14 cellular contexts compared by ENCODE assay signal in the genomic region with DNA sequence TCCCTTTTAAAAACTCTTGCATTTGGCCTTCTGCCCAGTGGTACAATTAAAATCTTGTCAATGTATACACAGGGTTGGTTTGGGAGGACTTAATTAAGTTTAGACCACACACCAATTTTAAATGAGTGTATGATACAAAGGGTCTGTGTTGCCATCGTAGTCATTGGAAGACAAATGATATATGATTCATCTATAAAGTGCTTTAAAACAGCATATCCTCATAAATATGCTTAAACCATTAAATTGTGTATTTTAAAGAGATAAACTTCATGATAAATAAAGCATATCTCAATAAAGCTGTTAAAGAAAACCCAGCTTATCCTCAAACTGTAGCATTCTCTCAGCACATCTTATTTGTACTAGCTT.
DNase-seq lines count a peak whose midpoint lies in the region; FAIRE-seq and TF ChIP-seq lines count a peak whose summit lies in the region.
"Had no signal": no experiment of that assay in that cellular context is flagged by ENCODE, and none has a peak within 500 bp of the region (broad histone marks: within the 10 kb centered on the region; RNA-seq: fewer than 3 reads in every experiment).

No MANE protein-coding gene starts in this region.

- in situ Hi-C loops in mammary epithelial cell (cut with MboI; ENCODE audit: low sequenced_read_pairs in 2 of 2): loop anchor here in 1 of 2 donors (5.0 kb wide), 1 partner anchor 88 kb away; no protein-coding TSS in a partner anchor

- H3K4me1 Mint-ChIP-seq in MCF 10A (ENCODE audit: insufficient read depth, unreplicated experiment) (peaks cover 69% of the 10 kb centered on the region), astrocyte (ENCODE audit: low read depth, unreplicated experiment) (peaks cover 70% of the 10 kb centered on the region)
- peaks cover 46% of the 10 kb centered on the region for H3K4me1 Mint-ChIP-seq in activated CD4-positive, alpha-beta memory T cell treated with anti-CD3 and anti-CD28 coated beads for 36 hours (ENCODE audit: low read depth)

- intact Hi-C loops in mammary epithelial cell (cut with micrococcal nuclease): loop anchor here (2.0 to 5.0 kb wide), 2 partner anchors 303 to 440 kb away; no protein-coding TSS in a partner anchor
- intact Hi-C loops in MCF 10A (cut with micrococcal nuclease): loop anchor here (1.0 to 10.0 kb wide), 3 partner anchors 80 to 436 kb away; a partner anchor contains a TSS
- intact Hi-C loops in activated CD4-positive, alpha-beta memory T cell treated with anti-CD3 and anti-CD28 coated beads for 36 hours (cut with micrococcal nuclease): loop anchor here (1.0 kb wide), 1 partner anchor 25 kb away; no protein-coding TSS in a partner anchor

- H3K79me2 ChIP-seq in mammary epithelial cell (ENCODE audit: insufficient read depth, low read length) (peaks cover 83% of the 10 kb centered on the region), astrocyte (ENCODE audit: insufficient read depth, low read length) (peaks cover 55% of the 10 kb centered on the region)

- H3K4me1 ChIP-seq in mammary epithelial cell (ENCODE audit: insufficient read depth, low read length) (peaks cover 59% of the 10 kb centered on the region), astrocyte (ENCODE audit: insufficient read depth, low read length) (peaks cover 55% of the 10 kb centered on the region)

- DNase-seq in mammary epithelial cell: no peak
- no peak for DNase-seq in MCF 10A (ENCODE audit: unreplicated experiment)
- DNase-seq in astrocyte (ENCODE audit: low read depth): no peak
- peak; percentile 44 for DNase-seq in inferior parietal cortex (ENCODE audit: extremely low spot score)
- DNase-seq in medulla oblongata (ENCODE audit: extremely low spot score): no peak
- DNase-seq in activated CD4-positive, alpha-beta memory T cell treated with anti-CD3 and anti-CD28 coated beads for 36 hours: no peak
- no peak for DNase-seq in COLO829 (ENCODE audit: low spot score)
- DNase-seq in NCI-H2171 (lab: John Stamatoyannopoulos, UW): no peak
- DNase-seq: NCI-H187 treated with DMSO at 0.1 percent for 48 hours had no signal

- H3K36me3 ChIP-seq in mammary epithelial cell (ENCODE audit: insufficient read depth, low read length) (peaks cover 8% of the 10 kb centered on the region), astrocyte (ENCODE audit: insufficient read depth, low read length) (peaks cover 6% of the 10 kb centered on the region)

- CTCF ChIA-PET in mammary epithelial cell (lab: Charles Lee; ENCODE audit: low non-redundant PET) (interaction anchor here (0.5 to 1.3 kb wide), 6 partner anchors 13 to 356 kb away, joined by 3 to 23 read pairs (median 3); no protein-coding TSS in a partner anchor), MCF 10A (lab: Yijun Ruan, JAX) (interaction anchor here (0.6 to 13.5 kb wide), 33 partner anchors 8 to 306 kb away, joined by 3 to 405 read pairs (median 4); no protein-coding TSS in a partner anchor)
- CTCF ChIA-PET in activated CD4-positive, alpha-beta memory T cell treated with anti-CD3 and anti-CD28 coated beads for 36 hours (lab: Charles Lee): interaction anchor here (0.5 to 20.3 kb wide), 30 partner anchors 10 to 441 kb away, joined by 3 to 738 read pairs (median 5); a partner anchor contains a TSS

- H2AFZ ChIP-seq in mammary epithelial cell (ENCODE audit: low read depth, low read length) (no peak overlapping the region), astrocyte (ENCODE audit: low read depth, low read length) (no peak overlapping the region)

- H3K4me2 ChIP-seq in mammary epithelial cell (ENCODE audit: insufficient read depth, low read depth, low read length): no peak overlapping the region
- H3K4me2 ChIP-seq in astrocyte (ENCODE audit: low read length): peak overlapping the region; percentile 64

- TF ChIP-seq CTCF in mammary epithelial cell (conservative IDR thresholded peaks at IDR 0.05 in 1 of 2, IDR thresholded peaks at IDR 0.05 in 1 of 2; ENCODE audit: extremely low read depth in 1 of 2, insufficient read depth in 1 of 2, low read depth in 1 of 2, low read length in 2 of 2): no peak
- no peak for TF ChIP-seq CTCF in MCF 10A (IDR thresholded peaks at IDR 0.05; ENCODE audit: unreplicated experiment)
- no peak for TF ChIP-seq CTCF in astrocyte (IDR thresholded peaks at IDR 0.05; ENCODE audit: insufficient read depth, low read depth, low read length)

- H3K4me3 Mint-ChIP-seq in MCF 10A (ENCODE audit: unreplicated experiment): no peak overlapping the region
- no peak overlapping the region for H3K4me3 Mint-ChIP-seq in astrocyte (ENCODE audit: unreplicated experiment)
- no peak overlapping the region for H3K4me3 Mint-ChIP-seq in activated CD4-positive, alpha-beta memory T cell treated with anti-CD3 and anti-CD28 coated beads for 36 hours

- no peak for FAIRE-seq in astrocyte (lab: Jason Lieb, UNC)
- FAIRE-seq: islet of Langerhans had no signal

- H3K27me3 Mint-ChIP-seq in MCF 10A (ENCODE audit: insufficient read depth, unreplicated experiment): no peaks in the 10 kb centered on the region
- no peaks in the 10 kb centered on the region for H3K27me3 Mint-ChIP-seq in astrocyte (ENCODE audit: low read depth, unreplicated experiment)
- no peaks in the 10 kb centered on the region for H3K27me3 Mint-ChIP-seq in activated CD4-positive, alpha-beta memory T cell treated with anti-CD3 and anti-CD28 coated beads for 36 hours
- H3K27me3 Mint-ChIP-seq: memory B cell had no signal

- POLR2A ChIA-PET in MCF 10A (lab: Yijun Ruan, JAX): interaction anchor here (0.7 to 7.3 kb wide), 16 partner anchors 9 to 1607 kb away, joined by 3 to 154 read pairs (median 4); a partner anchor contains a TSS
- POLR2A ChIA-PET in activated CD4-positive, alpha-beta memory T cell treated with anti-CD3 and anti-CD28 coated beads for 36 hours (lab: Charles Lee): interaction anchor here (1.6 to 2.8 kb wide), 3 partner anchors 10 to 85 kb away, joined by 4 to 19 read pairs (median 11); no protein-coding TSS in a partner anchor

- BruUV-seq in mammary epithelial cell (replicated peaks; lab: Mats Ljungman, UMichigan) (no TSS peak), MCF 10A (replicated peaks; lab: Mats Ljungman, UMichigan) (no TSS peak)

- peak overlapping the region; percentile 16 for H3K9ac ChIP-seq in mammary epithelial cell (ENCODE audit: insufficient read depth, low read length)
- peak overlapping the region; percentile 64 for H3K9ac ChIP-seq in astrocyte (ENCODE audit: low read length)

- WGBS in mammary epithelial cell (ENCODE audit: low coverage, missing lambda C conversion rate): 47% methylated on average over 1 of the region's 1 CpG

- H3K36me3 Mint-ChIP-seq in MCF 10A (ENCODE audit: insufficient read depth, unreplicated experiment) (peaks cover 15% of the 10 kb centered on the region), astrocyte (ENCODE audit: low read depth, unreplicated experiment) (peaks cover 13% of the 10 kb centered on the region)
- peaks cover 2% of the 10 kb centered on the region for H3K36me3 Mint-ChIP-seq in activated CD4-positive, alpha-beta memory T cell treated with anti-CD3 and anti-CD28 coated beads for 36 hours

- no peaks in the 10 kb centered on the region for H3K27me3 ChIP-seq in mammary epithelial cell (ENCODE audit: insufficient read depth, low read length)
- no peaks in the 10 kb centered on the region for H3K27me3 ChIP-seq in astrocyte (ENCODE audit: insufficient read depth, low read length)
- H3K27me3 ChIP-seq: Peyer's patch, upper lobe of left lung had no signal

- dilution Hi-C loops in mammary epithelial cell (cut with HindIII; ENCODE audit: low sequenced_read_pairs): no loop called here

- no peak overlapping the region for H3K27ac ChIP-seq in mammary epithelial cell (ENCODE audit: insufficient read depth, low read depth, low read length)
- H3K27ac ChIP-seq in astrocyte (ENCODE audit: low read depth, low read length): peak overlapping the region; percentile 85

- H4K20me1 ChIP-seq in mammary epithelial cell (ENCODE audit: insufficient read depth, low read length): no peaks in the 10 kb centered on the region
- H4K20me1 ChIP-seq in astrocyte (ENCODE audit: insufficient read depth, low read length): peaks cover 46% of the 10 kb centered on the region

- H3K27ac Mint-ChIP-seq in MCF 10A (ENCODE audit: low read depth, unreplicated experiment) (no peak overlapping the region), astrocyte (ENCODE audit: unreplicated experiment) (peak overlapping the region; percentile 38)
- H3K27ac Mint-ChIP-seq in activated CD4-positive, alpha-beta memory T cell treated with anti-CD3 and anti-CD28 coated beads for 36 hours: no peak overlapping the region
- H3K27ac Mint-ChIP-seq: memory B cell had no signal

- H3K9me3 ChIP-seq in mammary epithelial cell (replicated peaks; ENCODE audit: insufficient read depth, low read length) (no peaks in the 10 kb centered on the region), astrocyte (ENCODE audit: insufficient read depth, low read depth, low read length) (no peaks in the 10 kb centered on the region)
- H3K9me3 ChIP-seq: Peyer's patch, SK-N-SH, upper lobe of left lung had no signal

- H3K4me3 ChIP-seq in mammary epithelial cell (replicated peaks in 1 of 3; ENCODE audit: insufficient read depth in 1 of 3, low read depth in 2 of 3, low read length in 3 of 3) (no peak overlapping the region), astrocyte (ENCODE audit: insufficient read depth, low read depth, low read length) (no peak overlapping the region)
- H3K4me3 ChIP-seq: Peyer's patch, upper lobe of left lung had no signal

- H3K9me3 Mint-ChIP-seq in MCF 10A (ENCODE audit: unreplicated experiment): peaks cover 7% of the 10 kb centered on the region
- no peaks in the 10 kb centered on the region for H3K9me3 Mint-ChIP-seq in astrocyte (ENCODE audit: unreplicated experiment)
- H3K9me3 Mint-ChIP-seq in activated CD4-positive, alpha-beta memory T cell treated with anti-CD3 and anti-CD28 coated beads for 36 hours: no peaks in the 10 kb centered on the region
- H3K9me3 Mint-ChIP-seq: memory B cell had no signal
